ENCODE assay signal across 23 cellular contexts in the genomic region with DNA sequence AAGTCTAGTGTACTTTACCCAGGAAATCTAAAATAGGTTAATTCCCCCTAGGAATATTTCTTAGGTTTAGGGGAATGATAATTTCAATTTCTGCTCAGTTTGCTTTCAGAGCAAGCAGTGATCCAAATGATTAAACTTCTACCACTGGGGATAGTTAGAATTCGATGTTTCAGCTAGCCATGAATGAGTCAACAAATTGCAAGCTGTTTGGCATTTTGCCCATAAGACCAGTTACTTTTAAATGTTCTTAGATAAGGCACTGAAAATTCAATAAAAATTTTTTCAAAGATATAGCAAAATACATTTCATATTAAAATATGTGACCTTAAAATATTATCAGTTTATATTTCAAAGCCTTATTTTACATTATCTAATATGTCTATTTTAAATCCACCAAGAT.
DNase-seq lines count a peak whose midpoint lies in the region; ATAC-seq, FAIRE-seq and TF ChIP-seq lines count a peak whose summit lies in the region.
"Had no signal": no experiment of that assay in that cellular context is flagged by ENCODE, and none has a peak within 500 bp of the region (broad histone marks: within the 10 kb centered on the region; RNA-seq: fewer than 3 reads in every experiment).

No MANE protein-coding gene starts in this region.

- no peaks in the 10 kb centered on the region for H3K36me3 ChIP-seq in bronchial epithelial cell (ENCODE audit: control insufficient read depth, insufficient read depth, low read length)
- no peaks in the 10 kb centered on the region for H3K36me3 ChIP-seq in suprapubic skin
- H3K36me3 ChIP-seq: esophagus muscularis mucosa, left lung, uterus had no signal

- TF ChIP-seq CTCF in bronchial epithelial cell (IDR thresholded peaks at IDR 0.05; ENCODE audit: insufficient read depth, low read length, severe bottlenecking) (no peak), suprapubic skin (IDR thresholded peaks at IDR 0.05) (no peak)

- peak; percentile 4 for DNase-seq in NCI-H748 (lab: John Stamatoyannopoulos, UW; ENCODE audit: unreplicated experiment)
- no peak for DNase-seq in NCI-H748 treated with DMSO at 0.1 percent for 48 hours (lab: John Stamatoyannopoulos, UW)
- peak; percentile 50 for DNase-seq in NCI-H226
- peak; percentile 18 for DNase-seq in bronchial epithelial cell (ENCODE audit: low read depth)
- no peak for DNase-seq in EL
- no peak for DNase-seq in HuH-7 (ENCODE audit: low spot score)
- DNase-seq in suprapubic skin (ENCODE audit: low spot score in 2 of 2) = no peak
- DNase-seq: activated CD4-positive, alpha-beta memory T cell treated with anti-CD3 and anti-CD28 coated beads for 36 hours; activated CD4-positive, CD25-positive, alpha-beta regulatory T cell; activated gamma-delta T cell; amniotic stem cell; effector CD4-positive, alpha-beta T cell; GOT3; Kasumi-1; left lung; NCI-H2171; SK-N-SH; uterus had no signal

- no peak for TF ChIP-seq POLR2A in suprapubic skin (IDR thresholded peaks at IDR 0.05)

- H3K4me3 ChIP-seq in bronchial epithelial cell (ENCODE audit: low read depth, low read length) (no peak overlapping the region), suprapubic skin (no peak overlapping the region)
- H3K4me3 ChIP-seq: esophagus muscularis mucosa, GM12878, left lung, uterus had no signal

- no peaks in the 10 kb centered on the region for H3K9me3 ChIP-seq in suprapubic skin
- H3K9me3 ChIP-seq: esophagus muscularis mucosa, left lung, SK-N-SH, uterus had no signal

- H3K27ac ChIP-seq in suprapubic skin = no peak overlapping the region
- H3K27ac ChIP-seq: esophagus muscularis mucosa, left lung, parathyroid adenoma, uterus had no signal

- ATAC-seq in GM21360 (IDR thresholded peaks at IDR 0.05; ENCODE audit: unreplicated experiment) = no peak
- ATAC-seq: GM12878, left lung, sciatic nerve had no signal

- FAIRE-seq in bronchial epithelial cell (lab: Jason Lieb, UNC) = no peak
- FAIRE-seq: GM12878 had no signal

- no peaks in the 10 kb centered on the region for H3K4me1 ChIP-seq in suprapubic skin
- H3K4me1 ChIP-seq: esophagus muscularis mucosa, left lung, parathyroid adenoma, uterus had no signal

- no peak for TF ChIP-seq EP300 in suprapubic skin (IDR thresholded peaks at IDR 0.05)

- WGBS in suprapubic skin = 22% methylated on average over 1 of the region's 1 CpG

- H3K27me3 ChIP-seq in bronchial epithelial cell (ENCODE audit: control insufficient read depth, insufficient read depth, low read length) (no peaks in the 10 kb centered on the region), suprapubic skin (no peaks in the 10 kb centered on the region)
- H3K27me3 ChIP-seq: esophagus muscularis mucosa, left lung, uterus had no signal

Comparison
In these comparisons a context has a peak if more than half of its experiments do, and no peak if none do; other contexts are left out.
1. DNase-seq: peak in NCI-H748 (single experiment), NCI-H226 (single experiment) and bronchial epithelial cell (single experiment); none in NCI-H748 treated with DMSO at 0.1 percent for 48 hours (single experiment), EL (single experiment), HuH-7 (single experiment) and suprapubic skin (0 of 2).